In the genomic region with DNA sequence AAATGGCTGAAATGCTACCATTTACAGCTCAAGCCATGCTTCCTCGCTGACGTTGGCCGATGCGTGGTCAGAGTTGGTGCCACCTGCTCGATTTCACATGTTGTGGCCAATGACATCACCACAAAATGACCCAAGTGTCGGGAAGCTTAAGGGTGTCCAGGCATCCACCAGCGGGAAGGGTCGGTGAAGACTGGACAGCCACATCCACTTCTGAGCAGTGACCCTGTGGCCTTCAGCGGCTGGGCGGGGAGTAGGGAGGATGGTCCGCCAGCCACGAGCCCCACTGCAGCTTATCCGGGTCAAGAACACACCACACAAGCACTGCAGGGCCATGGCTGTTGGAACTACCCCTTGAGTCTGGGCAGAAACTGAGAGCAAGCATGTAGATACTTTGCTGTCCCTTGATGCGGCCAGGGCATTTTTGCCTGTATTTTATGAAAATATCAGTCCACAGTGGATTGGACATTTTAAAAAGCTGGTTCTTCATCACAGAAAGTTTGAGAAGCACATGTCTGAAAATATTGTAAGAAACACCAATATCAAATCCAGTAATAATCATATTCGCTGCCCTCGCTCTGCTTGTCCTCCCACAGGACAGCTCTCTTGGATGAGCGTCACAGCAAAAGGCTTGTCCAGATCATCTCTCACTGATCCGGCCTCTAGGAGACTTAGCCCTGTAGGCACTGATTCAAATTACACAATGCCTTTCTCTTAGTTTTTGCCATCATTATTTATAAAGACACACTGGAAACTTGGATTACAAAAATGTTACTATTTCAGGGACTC, we compare ENCODE assay signal across 23 cellular contexts.
"Had no signal": no experiment of that assay in that cellular context is flagged by ENCODE, and none has a peak within 500 bp of the region (broad histone marks: within the 10 kb centered on the region; RNA-seq: fewer than 3 reads in every experiment).

No MANE protein-coding gene starts in this region.

- H3K36me3 ChIP-seq: cardiac muscle cell, left lung, upper lobe of left lung had no signal

- ATAC-seq: activated T-cell treated with anti-CD3 and anti-CD28 coated beads, Interleukin-2, amount 50 U/mL, for 72 hours; body of pancreas; foreskin keratinocyte; left lung; stimulated activated naive CD8-positive, alpha-beta T cell treated with anti-CD3 and anti-CD28 coated beads, Interleukin-15, Interleukin-2, amounts not matched to agents 100 U/mL and 50 U/mL, for 24 hours; WTC11 had no signal

- H3K4me1 ChIP-seq: body of pancreas, foreskin keratinocyte, upper lobe of left lung had no signal

- H3K9me3 ChIP-seq: body of pancreas, left lung, upper lobe of left lung had no signal

- H3K4me3 Mint-ChIP-seq: activated T-cell treated with anti-CD3 and anti-CD28 coated beads, Interleukin-2, amount 50 U/mL, for 72 hours; immature natural killer cell; WTC11 had no signal

- H3K36me3 Mint-ChIP-seq: immature natural killer cell, WTC11 had no signal

- H3K9me3 Mint-ChIP-seq: activated T-cell treated with anti-CD3 and anti-CD28 coated beads, Interleukin-2, amount 50 U/mL, for 72 hours; immature natural killer cell; WTC11 had no signal

- H3K4me3 ChIP-seq: body of pancreas, cardiac muscle cell, hepatocyte, left lung, upper lobe of left lung had no signal

- H3K27me3 ChIP-seq: body of pancreas, cardiac muscle cell, upper lobe of left lung had no signal

- DNase-seq: activated CD4-positive, alpha-beta T cell treated with anti-CD3 and anti-CD28 coated beads, Interleukin-2, amount 50 U/mL, for 4 hours; activated CD8-positive, alpha-beta memory T cell treated with anti-CD3 and anti-CD28 coated beads for 24 hours; activated gamma-delta T cell; activated naive CD4-positive, alpha-beta T cell treated with anti-CD3 and anti-CD28 coated beads, Interleukin-2, amount 50 U/mL, for 16 hours; activated T-cell treated with anti-CD3 and anti-CD28 coated beads, Interleukin-2, amount 50 U/mL, for 72 hours; anterior cingulate cortex; body of pancreas; erythroblast; foreskin keratinocyte; immature natural killer cell; mammary epithelial cell; midbrain; occipital lobe; stimulated activated CD4-positive, alpha-beta T cell treated with anti-CD3 and anti-CD28 coated beads, Interleukin-12 subunit alpha, Interleukin-12 subunit beta, amount 100 ng/mL, for 4 hours; stimulated activated CD4-positive, alpha-beta T cell treated with anti-CD3 and anti-CD28 coated beads, Interleukin-4, amount 100 ng/mL, for 4 hours; stimulated activated naive CD8-positive, alpha-beta T cell treated with anti-CD3 and anti-CD28 coated beads, Interleukin-15, Interleukin-2, amounts not matched to agents 100 U/mL and 50 U/mL, for 24 hours; T-helper 1 cell; T-helper 9 cell had no signal

- H3K27ac Mint-ChIP-seq: immature natural killer cell, WTC11 had no signal

- H3K4me2 ChIP-seq: hepatocyte had no signal

- H3K79me2 ChIP-seq: hepatocyte had no signal

- H3K4me1 Mint-ChIP-seq: immature natural killer cell had no signal

- H3K27ac ChIP-seq: body of pancreas, cardiac muscle cell, foreskin keratinocyte, hepatocyte, left lung, upper lobe of left lung had no signal

- H2AFZ ChIP-seq: hepatocyte had no signal
